In the genomic region with DNA sequence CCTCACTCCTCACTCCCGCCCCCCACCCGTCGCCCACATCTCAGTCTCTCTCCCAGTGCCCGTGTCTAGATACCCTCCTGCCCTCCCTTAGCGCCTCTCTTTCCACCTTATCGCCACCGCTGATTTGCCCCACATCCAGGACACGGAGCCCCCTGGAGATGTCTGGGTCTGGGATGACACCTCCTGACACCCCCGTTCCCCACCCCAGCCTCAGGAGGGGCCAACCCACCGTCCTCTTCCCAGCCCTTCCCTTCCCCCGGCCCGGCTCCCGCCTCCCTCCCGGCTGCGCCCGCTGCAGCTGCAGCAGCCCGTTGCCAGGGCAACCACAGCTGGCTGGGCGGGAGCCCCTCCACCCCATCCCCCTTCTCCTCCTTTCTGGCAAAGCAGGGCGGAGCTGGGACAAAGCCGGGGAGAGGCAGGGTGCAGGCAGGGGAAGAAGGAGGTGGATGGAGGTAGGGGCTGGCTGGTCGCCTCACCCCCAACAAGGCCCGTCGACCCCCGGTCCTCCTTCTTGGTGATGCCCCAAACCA, we compare ENCODE assay signal across 9 cellular contexts. TPM values are rescaled to one million over a fixed set of nuclear protein-coding genes. Genes with fewer than 3 reads are reported as not detected.
DNase-seq lines count a peak whose midpoint lies in the region; ATAC-seq and TF ChIP-seq lines count a peak whose summit lies in the region.
"Had no signal": no experiment of that assay in that cellular context is flagged by ENCODE, and none has a peak within 500 bp of the region (broad histone marks: within the 10 kb centered on the region; RNA-seq: fewer than 3 reads in every experiment).

No MANE protein-coding gene starts in this region.

- ATAC-seq in HG03439 (IDR thresholded peaks at IDR 0.05; ENCODE audit: unreplicated experiment) (no peak), GM18870 (IDR thresholded peaks at IDR 0.05; ENCODE audit: unreplicated experiment) (no peak)

- peak overlapping the region; percentile 55 for H3K4me3 ChIP-seq in left ventricle myocardium inferior
- H3K4me3 ChIP-seq in Caco-2 (ENCODE audit: low read depth, low read length) = no peak overlapping the region

- DNase-seq in DMS79 treated with DMSO at 0.1 percent for 48 hours (lab: John Stamatoyannopoulos, UW) = peak; percentile 61
- peak; percentile 15 for DNase-seq in RPMI8226
- peak; percentile 74 for DNase-seq in left ventricle myocardium inferior
- peak; percentile 49 for DNase-seq in pons (ENCODE audit: low spot score)
- DNase-seq in germinal center (ENCODE audit: low spot score) = no peak
- no peak for DNase-seq in Caco-2
- DNase-seq: MM.1S had no signal

- no peaks in the 10 kb centered on the region for H3K9me3 Mint-ChIP-seq in Caco-2 (ENCODE audit: unreplicated experiment)

- H3K4me1 ChIP-seq in left ventricle myocardium inferior = peaks cover 33% of the 10 kb centered on the region
- H3K4me1 ChIP-seq in Caco-2 = no peaks in the 10 kb centered on the region

- H3K27ac ChIP-seq in left ventricle myocardium inferior (replicated peaks) = peak overlapping the region; percentile 83

- H3K36me3 ChIP-seq in left ventricle myocardium inferior (peaks cover 19% of the 10 kb centered on the region), Caco-2 (ENCODE audit: control insufficient read depth, insufficient read depth, low read length) (peaks cover 2% of the 10 kb centered on the region; the same call in 1 of the 2 replicates)

- no peaks in the 10 kb centered on the region for H3K27me3 Mint-ChIP-seq in Caco-2 (ENCODE audit: insufficient read depth, unreplicated experiment)

- BruUV-seq in Caco-2 (replicated peaks; lab: Mats Ljungman, UMichigan) = no TSS peak

- H3K4me1 Mint-ChIP-seq in Caco-2 (ENCODE audit: low read depth, unreplicated experiment) = peaks cover 10% of the 10 kb centered on the region

- intact Hi-C loops in left ventricle myocardium inferior (cut with micrococcal nuclease) = no loop called here
- intact Hi-C loops in Caco-2 (cut with micrococcal nuclease; ENCODE audit: unreplicated experiment) = no loop called here

- H3K4me3 Mint-ChIP-seq in Caco-2 (ENCODE audit: unreplicated experiment) = no peak overlapping the region

- H3K9me3 ChIP-seq in left ventricle myocardium inferior (replicated peaks) = no peaks in the 10 kb centered on the region
- H3K9me3 ChIP-seq in Caco-2 = no peaks in the 10 kb centered on the region

- POLR2A ChIA-PET in Caco-2 (lab: Charles Lee) = no interaction called here

- TF ChIP-seq CTCF in left ventricle myocardium inferior (IDR thresholded peaks at IDR 0.05; ENCODE audit: borderline replicate concordance) (no peak), Caco-2 (IDR thresholded peaks at IDR 0.05; ENCODE audit: insufficient read depth in 1 of 2, low read depth in 1 of 2, low read length in 1 of 2, severe bottlenecking in 1 of 2, unreplicated experiment in 1 of 2) (no peak)

- H3K27ac Mint-ChIP-seq in Caco-2 (ENCODE audit: unreplicated experiment) = no peak overlapping the region

- peaks cover 87% of the 10 kb centered on the region for H3K27me3 ChIP-seq in left ventricle myocardium inferior (ENCODE audit: low read depth)
- no peaks in the 10 kb centered on the region for H3K27me3 ChIP-seq in Caco-2 (replicated peaks; ENCODE audit: control insufficient read depth, insufficient read depth, low read length)

- peaks cover 61% of the 10 kb centered on the region for H3K36me3 Mint-ChIP-seq in Caco-2 (ENCODE audit: insufficient read depth, unreplicated experiment)

- CTCF ChIA-PET in Caco-2 (lab: Charles Lee) = no interaction called here

RNA-seq across cellular contexts. Expression of a gene that starts 13.5 kb away (rescaled TPM):
- total RNA-seq in left ventricle myocardium inferior (0.49 TPM), Caco-2 (2022) (3.6 and 5.0 TPM in 2 replicates)

RNA-seq across cellular contexts. Expression of a gene that starts 45.7 kb away (rescaled TPM):
- total RNA-seq in left ventricle myocardium inferior (33.3 TPM), Caco-2 (2022) (11.1 and 13.8 TPM in 2 replicates)

RNA-seq across cellular contexts. Expression of a gene that starts 53.9 kb away (rescaled TPM):
- total RNA-seq in left ventricle myocardium inferior = 6.8 TPM
- total RNA-seq in Caco-2 (2022) = 728 and 748 TPM in 2 replicates

Comparison
In these comparisons a context has a peak if more than half of its experiments do, and no peak if none do; other contexts are left out.
1. DNase-seq: peak in DMS79 treated with DMSO at 0.1 percent for 48 hours (single experiment), RPMI8226 (single experiment), left ventricle myocardium inferior (single experiment) and pons (single experiment); none in germinal center (single experiment) and Caco-2 (0 of 2).
2. RNA of a gene that starts 53.9 kb away (total RNA-seq): 728 to 748 TPM in Caco-2; 6.8 TPM in left ventricle myocardium inferior (single experiment); every median in the first group is over 10 times any median in the second.